In the genomic region with DNA sequence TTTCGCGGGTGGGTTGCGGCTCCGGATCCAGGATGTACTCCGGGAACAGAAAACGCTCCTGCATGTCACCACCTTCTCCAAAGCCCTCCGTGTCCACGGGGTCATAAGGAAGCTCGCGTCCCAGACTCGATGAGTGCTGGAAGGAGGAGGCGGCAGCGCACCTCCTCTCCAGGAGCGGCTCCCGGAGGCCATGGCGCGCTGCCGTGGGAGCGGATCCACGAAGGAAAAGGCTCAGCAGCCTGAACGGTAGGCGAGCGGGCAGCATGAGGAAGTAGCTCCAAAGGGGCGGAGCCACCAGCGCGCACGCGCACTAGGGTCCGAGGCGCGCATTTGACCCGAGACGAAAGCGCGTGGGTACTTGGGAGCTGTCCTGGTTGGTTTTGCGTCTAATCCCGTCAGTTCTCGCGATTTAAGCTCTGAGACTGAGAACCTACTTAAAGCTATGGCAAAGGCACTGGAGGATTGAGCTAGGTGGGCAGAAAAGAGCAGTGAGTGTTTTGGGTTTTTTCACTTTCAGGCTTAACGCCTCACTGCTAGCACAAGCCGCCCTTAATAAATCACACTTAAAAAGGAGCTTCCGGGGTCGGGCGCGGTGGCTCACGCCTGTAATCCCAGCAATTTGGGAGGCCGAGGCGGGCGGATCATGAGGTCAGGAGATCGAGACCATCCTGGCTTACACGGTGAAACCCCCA, we compare ENCODE assay signal across 8 cellular contexts. TPM values are rescaled to one million over a fixed set of nuclear protein-coding genes. Genes with fewer than 3 reads are reported as not detected.
DNase-seq lines count a peak whose midpoint lies in the region; TF ChIP-seq lines count a peak whose summit lies in the region.

Gene NOA1, minus strand, starts transcription at position 286 of the 692 bp plus-strand sequence. Its CDS starts 21 bp downstream, at position 265.

- H3K9ac ChIP-seq in subcutaneous abdominal adipose tissue (ENCODE audit: low read length in 5 of 5) = peak within 1 kb of the TSS; percentile 48 to 97 (median 96)

- H3K27me3 ChIP-seq in neuron (ENCODE audit: insufficient read depth, low read length) = no peaks in the 10 kb centered on the region
- H3K27me3 ChIP-seq in subcutaneous abdominal adipose tissue (ENCODE audit: control insufficient read depth in 5 of 5, insufficient read depth in 4 of 5, low read length in 5 of 5) = no peaks in the 10 kb centered on the region

- in situ Hi-C loops in SK-MEL-5 (cut with HindIII; ENCODE audit: low pct_unique_long_range_greater_than_20kb, low sequenced_read_pairs) = no loop called here

- peak; percentile 94 for DNase-seq in GF-D8 (lab: John Stamatoyannopoulos, UW)
- DNase-seq in HEK293T (ENCODE audit: extremely low spot score) = peak; percentile 93
- DNase-seq in MV-4-11 (lab: John Stamatoyannopoulos, UW) = peak; percentile 98
- peak; percentile 98 for DNase-seq in SK-MEL-5 (ENCODE audit: low read depth, low spot score)
- peak; percentile 98 for DNase-seq in activated naive CD4-positive, alpha-beta T cell treated with Interleukin-2 at 50 U/mL for 16 hours
- peak; percentile 99 for DNase-seq in foreskin melanocyte

- peak within 1 kb of the TSS; percentile 93 for H3K4me3 ChIP-seq in neuron (ENCODE audit: low read length)
- H3K4me3 ChIP-seq in subcutaneous abdominal adipose tissue (ENCODE audit: low read depth in 1 of 5, low read length in 5 of 5) = peak within 1 kb of the TSS; percentile 88 to 100 (median 90)

- H3K36me3 ChIP-seq in neuron (ENCODE audit: insufficient read depth, low read length) (peaks cover 14% of the 10 kb centered on the region), subcutaneous abdominal adipose tissue (ENCODE audit: control insufficient read depth in 5 of 5, insufficient read depth in 5 of 5, low read length in 5 of 5) (peaks cover 12 to 15% (median 14%) of the 10 kb centered on the region in 5 donors)

- H3K27ac ChIP-seq in subcutaneous abdominal adipose tissue (ENCODE audit: low read depth, low read length) = peak within 1 kb of the TSS; percentile 92

- H2AFZ ChIP-seq in neuron (ENCODE audit: low read depth, low read length) = peak within 1 kb of the TSS; percentile 50

- peaks cover 14% of the 10 kb centered on the region for H3K4me1 ChIP-seq in neuron (ENCODE audit: insufficient read depth, low read length)
- H3K4me1 ChIP-seq in subcutaneous abdominal adipose tissue (ENCODE audit: control insufficient read depth in 5 of 5, insufficient read depth in 5 of 5, low read length in 5 of 5) = peaks cover 9 to 54% (median 48%) of the 10 kb centered on the region in 5 donors

- CTCF ChIA-PET in HEK293T (lab: Yijun Ruan, JAX) = interaction anchor here (0.5 to 1.8 kb wide), 2 partner anchors 11 to 61 kb away, joined by 4 to 6 read pairs; no protein-coding TSS in a partner anchor

- H3K9me3 ChIP-seq in neuron (ENCODE audit: low read length) (peaks cover 11% of the 10 kb centered on the region), subcutaneous abdominal adipose tissue (ENCODE audit: control insufficient read depth in 5 of 5, low read length in 5 of 5) (peaks cover 2 to 11% (median 4%) of the 10 kb centered on the region in 5 donors)

- POLR2A ChIA-PET in HEK293T (lab: Yijun Ruan, JAX) = interaction anchor here (0.6 to 4.0 kb wide), 20 partner anchors 12 to 892 kb away, joined by 3 to 46 read pairs (median 4); partner anchors contain the start of genes AASDH, PAICS, PPAT and REST

TF ChIP-seq in HEK293T, 16 proteins besides CTCF, POLR2A, EP300 and RAD21:
- TF ChIP-seq L3MBTL2 (conservative IDR thresholded peaks at IDR 0.05) (peak; percentile 81), ZNF384 (IDR thresholded peaks at IDR 0.05) (no peak), PKNOX1 (IDR thresholded peaks at IDR 0.05) (peak; percentile 22; the same call in 1 of the 2 replicates), ELF4 (IDR thresholded peaks at IDR 0.05) (peak; percentile 46)

RNA-seq across cellular contexts. Expression of gene NOA1, which starts in this region (rescaled TPM):
- 19.2 and 19.4 TPM in 2 replicates for total RNA-seq in SK-MEL-5 (2014; rRNA removed; shearing (Covaris generic))
- 22.9 and 30.2 TPM in 2 replicates for polyA plus RNA-seq in SK-MEL-5 (2015; cell fraction: cytosol; rRNA removed)
- 10.8 and 15.6 TPM in 2 replicates for polyA plus RNA-seq in SK-MEL-5 (2015; cell fraction: nucleus; rRNA removed)

Comparison
In these comparisons a context has a peak if more than half of its experiments do, and no peak if none do; other contexts are left out.
1. Peak in every context shown above with its lines: DNase-seq, H3K4me3 ChIP-seq and H3K27ac ChIP-seq.